28 cellular contexts compared by ENCODE assay signal in genomic region chr1:231611111-231611510, GRCh38. TPM values are rescaled to one million over a fixed set of nuclear protein-coding genes. Genes with fewer than 3 reads are reported as not detected.
A peak's percentile ranks its signal among the peaks of the same experiment; 100 is the strongest.
DNase-seq lines count a peak whose midpoint lies in the region; ATAC-seq and TF ChIP-seq lines count a peak whose summit lies in the region.
"Had no signal": no experiment of that assay in that cellular context is flagged by ENCODE, and none has a peak within 500 bp of the region (broad histone marks: within the 10 kb centered on the region; RNA-seq: fewer than 3 reads in every experiment).

No MANE protein-coding gene starts in this region.

- H3K4me1 Mint-ChIP-seq in activated naive CD4-positive, alpha-beta T cell treated with anti-CD3 and anti-CD28 coated beads, Interleukin-2, amount 10 ng/mL, durations not matched to agents 7 days and 5 days: peaks cover 55% of the 10 kb centered on the region
- peaks cover 47 to 54% (median 53%) of the 10 kb centered on the region in 3 donors for H3K4me1 Mint-ChIP-seq in CD8-positive, alpha-beta memory T cell
- H3K4me1 Mint-ChIP-seq in stimulated activated effector memory CD8-positive, alpha-beta T cell treated with anti-CD3 and anti-CD28 coated beads, Interleukin-12 subunit alpha, Interleukin-12 subunit beta, amount 100 ng/mL, for 72 hours: peaks cover 51% of the 10 kb centered on the region
- H3K4me1 Mint-ChIP-seq: neural crest cell had no signal

- peaks cover 24% of the 10 kb centered on the region for H3K36me3 Mint-ChIP-seq in activated naive CD4-positive, alpha-beta T cell treated with anti-CD3 and anti-CD28 coated beads, Interleukin-2, amount 10 ng/mL, durations not matched to agents 7 days and 5 days
- H3K36me3 Mint-ChIP-seq in CD8-positive, alpha-beta memory T cell: peaks cover 0 to 13% (median 2%) of the 10 kb centered on the region in 3 donors
- H3K36me3 Mint-ChIP-seq in stimulated activated effector memory CD8-positive, alpha-beta T cell treated with anti-CD3 and anti-CD28 coated beads, Interleukin-12 subunit alpha, Interleukin-12 subunit beta, amount 100 ng/mL, for 72 hours: peaks cover 6% of the 10 kb centered on the region

- no peak overlapping the region for H3K9ac ChIP-seq in mesendoderm (ENCODE audit: low read length)

- H3K27ac ChIP-seq in CD8-positive, alpha-beta memory T cell (ENCODE audit: low read depth, low read length): no peak overlapping the region
- no peak overlapping the region for H3K27ac ChIP-seq in mesendoderm (ENCODE audit: low read depth, low read length)
- H3K27ac ChIP-seq: adrenal gland, ovary, suprapubic skin had no signal

- no peak overlapping the region for H3K18ac ChIP-seq in mesendoderm (ENCODE audit: low read length)

- H3K9me3 Mint-ChIP-seq in activated naive CD4-positive, alpha-beta T cell treated with anti-CD3 and anti-CD28 coated beads, Interleukin-2, amount 10 ng/mL, durations not matched to agents 7 days and 5 days: peaks cover 18% of the 10 kb centered on the region
- peaks cover 0 to 2% (median 0%) of the 10 kb centered on the region in 5 donors for H3K9me3 Mint-ChIP-seq in CD8-positive, alpha-beta memory T cell
- H3K9me3 Mint-ChIP-seq in stimulated activated effector memory CD8-positive, alpha-beta T cell treated with anti-CD3 and anti-CD28 coated beads, Interleukin-12 subunit alpha, Interleukin-12 subunit beta, amount 100 ng/mL, for 72 hours: peaks cover 3% of the 10 kb centered on the region

- DNase-seq in activated naive CD4-positive, alpha-beta T cell treated with anti-CD3 and anti-CD28 coated beads, Interleukin-2, amount 10 ng/mL, durations not matched to agents 7 days and 5 days: no peak
- no peak for DNase-seq in activated naive CD4-positive, alpha-beta T cell treated with anti-CD3 and anti-CD28 coated beads, Interleukin-2, amount 50 U/mL, for 16 hours
- DNase-seq in CD8-positive, alpha-beta memory T cell: no peak
- peak; percentile 88 for DNase-seq in RPMI8226
- no peak for DNase-seq in stimulated activated effector memory CD8-positive, alpha-beta T cell treated with anti-CD3 and anti-CD28 coated beads, Interleukin-12 subunit alpha, Interleukin-12 subunit beta, amount 100 ng/mL, for 72 hours (ENCODE audit: low spot score in 2 of 2)
- DNase-seq in mesendoderm: no peak
- no peak for DNase-seq in GM13976 (ENCODE audit: low spot score)
- DNase-seq: activated CD4-positive, alpha-beta T cell treated with anti-CD3 and anti-CD28 coated beads for 1 hour; activated gamma-delta T cell; activated T-cell treated with anti-CD3 and anti-CD28 coated beads, Interleukin-2, amount 50 U/mL, for 24 hours; adrenal gland; dermis blood vessel endothelial cell; DMS153; glutamatergic neuron; KBM-7; mammary epithelial cell; MG63; NCI-H1417; NCI-H2029; NCI-H2227 treated with DMSO at 0.1 percent for 48 hours; NCI-H69; ovary; stimulated activated naive CD4-positive, alpha-beta T cell; SW 1271; upper lobe of left lung had no signal

- no peak overlapping the region for H2AK5ac ChIP-seq in mesendoderm (ENCODE audit: low read length)

- H2BK5ac ChIP-seq in mesendoderm (ENCODE audit: low read length): no peak overlapping the region

- H3K4me1 ChIP-seq in CD8-positive, alpha-beta memory T cell (ENCODE audit: insufficient read depth, low read length): peaks cover 50% of the 10 kb centered on the region
- no peaks in the 10 kb centered on the region for H3K4me1 ChIP-seq in mesendoderm (ENCODE audit: control insufficient read depth, low read depth, low read length)

- CTCF ChIA-PET in activated naive CD4-positive, alpha-beta T cell treated with anti-CD3 and anti-CD28 coated beads, Interleukin-2, amount 10 ng/mL, durations not matched to agents 7 days and 5 days (lab: Charles Lee): no interaction called here
- CTCF ChIA-PET in CD8-positive, alpha-beta memory T cell (lab: Charles Lee): no interaction called here

- H3K27ac Mint-ChIP-seq in activated naive CD4-positive, alpha-beta T cell treated with anti-CD3 and anti-CD28 coated beads, Interleukin-2, amount 10 ng/mL, durations not matched to agents 7 days and 5 days: peak overlapping the region; percentile 51
- H3K27ac Mint-ChIP-seq in CD8-positive, alpha-beta memory T cell: peak overlapping the region in 4 of 8 donors; percentile 5 to 75 (median 32)
- peak overlapping the region; percentile 49 for H3K27ac Mint-ChIP-seq in stimulated activated effector memory CD8-positive, alpha-beta T cell treated with anti-CD3 and anti-CD28 coated beads, Interleukin-12 subunit alpha, Interleukin-12 subunit beta, amount 100 ng/mL, for 72 hours
- H3K27ac Mint-ChIP-seq: activated T-cell treated with anti-CD3 and anti-CD28 coated beads, Interleukin-2, amount 50 U/mL, for 24 hours had no signal

- H3K79me2 ChIP-seq in mesendoderm (ENCODE audit: control insufficient read depth, insufficient read depth, low read length): no peaks in the 10 kb centered on the region

- no peak overlapping the region for H4K5ac ChIP-seq in mesendoderm (ENCODE audit: low read length)

- no peak overlapping the region for H3K23ac ChIP-seq in mesendoderm (ENCODE audit: low read length)

- H2BK15ac ChIP-seq in mesendoderm (replicated peaks; ENCODE audit: low read depth): no peak overlapping the region

- no peak for ATAC-seq in stimulated activated effector memory CD8-positive, alpha-beta T cell treated with anti-CD3 and anti-CD28 coated beads, Interleukin-12 subunit alpha, Interleukin-12 subunit beta, amount 100 ng/mL, for 72 hours
- ATAC-seq: esophagus mucosa had no signal

- no peaks in the 10 kb centered on the region for H3K79me1 ChIP-seq in mesendoderm (ENCODE audit: low read length)

- peak overlapping the region; percentile 36 for H3K4me3 ChIP-seq in CD8-positive, alpha-beta memory T cell (ENCODE audit: low read length)
- no peak overlapping the region for H3K4me3 ChIP-seq in mesendoderm (ENCODE audit: low read length)
- H3K4me3 ChIP-seq: adrenal gland, MG63, ovary, suprapubic skin, upper lobe of left lung had no signal

- H3K56ac ChIP-seq in mesendoderm (ENCODE audit: low read length): no peak overlapping the region

- H3K36me3 ChIP-seq in CD8-positive, alpha-beta memory T cell (ENCODE audit: insufficient read depth, low read length): no peaks in the 10 kb centered on the region
- H3K36me3 ChIP-seq in mesendoderm (ENCODE audit: control insufficient read depth, insufficient read depth, low read length): no peaks in the 10 kb centered on the region
- H3K36me3 ChIP-seq: adrenal gland, MG63, ovary, suprapubic skin, upper lobe of left lung had no signal

- peaks cover 22% of the 10 kb centered on the region for H3K27me3 Mint-ChIP-seq in activated naive CD4-positive, alpha-beta T cell treated with anti-CD3 and anti-CD28 coated beads, Interleukin-2, amount 10 ng/mL, durations not matched to agents 7 days and 5 days
- H3K27me3 Mint-ChIP-seq in CD8-positive, alpha-beta memory T cell: peaks cover 3 to 5% of the 10 kb centered on the region in 2 donors
- H3K27me3 Mint-ChIP-seq: activated T-cell treated with anti-CD3 and anti-CD28 coated beads, Interleukin-2, amount 50 U/mL, for 24 hours had no signal

- no peak overlapping the region for H2BK120ac ChIP-seq in mesendoderm (ENCODE audit: low read depth, low read length)

- in situ Hi-C loops in GM13976 (cut with MboI; ENCODE audit: low sequenced_read_pairs, unreplicated experiment): no loop called here

- WGBS in mesendoderm (ENCODE audit: extremely low coverage, insufficient coverage, low lambda C conversion rate): no CpG with 5 or more reads among the region's 5 CpGs

- H3K4ac ChIP-seq in mesendoderm (ENCODE audit: low read depth, low read length): no peak overlapping the region

- H3K9me3 ChIP-seq in CD8-positive, alpha-beta memory T cell (ENCODE audit: low read length): no peaks in the 10 kb centered on the region
- H3K9me3 ChIP-seq: adrenal gland, MG63, ovary, suprapubic skin, upper lobe of left lung had no signal

- POLR2A ChIA-PET in CD8-positive, alpha-beta memory T cell (lab: Charles Lee): interaction anchor here (2.3 kb wide), 1 partner anchor 273 kb away, joined by 7 read pairs; the partner anchor contains the start of genes EXOC8 and SPRTN

- H3K4me2 ChIP-seq in mesendoderm (ENCODE audit: low read length): no peak overlapping the region

- H4K8ac ChIP-seq in mesendoderm (ENCODE audit: low read depth, low read length): no peak overlapping the region

- no peak overlapping the region for H3K4me3 Mint-ChIP-seq in activated naive CD4-positive, alpha-beta T cell treated with anti-CD3 and anti-CD28 coated beads, Interleukin-2, amount 10 ng/mL, durations not matched to agents 7 days and 5 days
- peak overlapping the region in 1 of 7 donors; percentile 19 for H3K4me3 Mint-ChIP-seq in CD8-positive, alpha-beta memory T cell
- no peak overlapping the region for H3K4me3 Mint-ChIP-seq in stimulated activated effector memory CD8-positive, alpha-beta T cell treated with anti-CD3 and anti-CD28 coated beads, Interleukin-12 subunit alpha, Interleukin-12 subunit beta, amount 100 ng/mL, for 72 hours
- H3K4me3 Mint-ChIP-seq: activated T-cell treated with anti-CD3 and anti-CD28 coated beads, Interleukin-2, amount 50 U/mL, for 24 hours; neural crest cell had no signal

- TF ChIP-seq CTCF in GM13976 (IDR thresholded peaks at IDR 0.05; ENCODE audit: borderline replicate concordance, control extremely low read depth, extremely low read depth, insufficient read depth, missing control alignments): no peak

- H3K27me3 ChIP-seq in CD8-positive, alpha-beta memory T cell (ENCODE audit: insufficient read depth, low read length, poor library complexity, severe bottlenecking): no peaks in the 10 kb centered on the region
- no peaks in the 10 kb centered on the region for H3K27me3 ChIP-seq in mesendoderm (ENCODE audit: insufficient read depth, low read length, poor library complexity)
- H3K27me3 ChIP-seq: adrenal gland, ovary, suprapubic skin, upper lobe of left lung had no signal

RNA-seq across cellular contexts. Expression of gene DISC1, which starts 15.5 kb away (rescaled TPM):
- total RNA-seq in CD8-positive, alpha-beta memory T cell: 1 to 10 TPM in 1 of 2 experiments, under 1 TPM in 1; 0.60 to 1.0 TPM
- polyA plus RNA-seq in CD8-positive, alpha-beta memory T cell: 2.4 TPM
- 1.3 TPM for polyA plus RNA-seq in mesendoderm (2013, experiment 1 of 2)
- 1.2 TPM for polyA plus RNA-seq in mesendoderm (2013, experiment 2 of 2)
